22 cellular contexts compared by ENCODE assay signal in the genomic region with DNA sequence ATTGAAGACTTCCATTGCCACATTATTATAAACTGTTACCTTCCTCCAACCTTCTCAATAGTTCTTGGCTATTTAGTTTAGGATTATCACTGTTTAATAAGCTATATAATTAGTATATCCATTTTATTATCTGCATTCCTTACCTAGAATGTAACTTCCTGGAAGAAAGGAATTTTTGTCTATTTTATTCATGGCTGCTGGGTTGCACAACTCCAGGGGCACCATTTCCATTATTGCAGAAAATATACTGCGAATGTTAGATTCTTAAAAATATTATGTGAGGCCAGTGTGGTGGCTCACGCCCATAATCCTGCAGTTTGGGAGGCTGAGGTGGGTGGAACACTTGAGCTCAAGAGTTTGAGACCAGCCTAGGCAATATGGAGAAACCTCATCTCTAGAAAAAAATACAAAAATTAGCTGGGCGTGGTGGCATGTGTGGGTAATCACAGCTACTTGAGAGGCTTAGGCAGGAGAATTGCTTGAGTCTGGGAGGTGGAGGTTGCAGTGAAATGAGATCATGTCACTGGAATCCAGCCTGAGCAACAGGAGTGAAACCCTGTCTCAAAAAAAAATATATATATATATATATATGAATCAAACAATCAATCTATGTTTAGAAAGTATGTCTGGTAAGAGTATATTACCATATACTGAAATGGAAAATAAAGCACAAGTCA. TPM values are rescaled to one million over a fixed set of nuclear protein-coding genes. Genes with fewer than 3 reads are reported as not detected.
DNase-seq lines count a peak whose midpoint lies in the region; ATAC-seq and TF ChIP-seq lines count a peak whose summit lies in the region.
"Had no signal": no experiment of that assay in that cellular context is flagged by ENCODE, and none has a peak within 500 bp of the region (broad histone marks: within the 10 kb centered on the region; RNA-seq: fewer than 3 reads in every experiment).

No MANE protein-coding gene starts in this region.

- H3K36me3 ChIP-seq in ACC112 (ENCODE audit: insufficient read depth, low read length), result no peaks in the 10 kb centered on the region
- H3K36me3 ChIP-seq in Caco-2 (ENCODE audit: control insufficient read depth, insufficient read depth, low read length), result no peaks in the 10 kb centered on the region; the same call in none of the 2 replicates
- H3K36me3 ChIP-seq: tibial nerve had no signal

- TF ChIP-seq CTCF in Caco-2 (IDR thresholded peaks at IDR 0.05; ENCODE audit: insufficient read depth in 1 of 2, low read depth in 1 of 2, low read length in 1 of 2, severe bottlenecking in 1 of 2, unreplicated experiment in 1 of 2), result no peak
- TF ChIP-seq CTCF in RWPE1 (conservative IDR thresholded peaks at IDR 0.05; ENCODE audit: low read depth), result no peak
- TF ChIP-seq CTCF in foreskin keratinocyte (conservative IDR thresholded peaks at IDR 0.05), result no peak

- intact Hi-C loops in Caco-2 (cut with micrococcal nuclease; ENCODE audit: unreplicated experiment), result no loop called here

- H3K4me1 ChIP-seq in ACC112 (ENCODE audit: control insufficient read depth, insufficient read depth, low read length, unreplicated experiment) (peaks cover 29% of the 10 kb centered on the region), Caco-2 (peaks cover 36% of the 10 kb centered on the region), foreskin keratinocyte (peaks cover 43% of the 10 kb centered on the region)

- no peaks in the 10 kb centered on the region for H3K9me3 ChIP-seq in Caco-2
- H3K9me3 ChIP-seq: tibial nerve had no signal

- H3K4me1 Mint-ChIP-seq in Caco-2 (ENCODE audit: low read depth, unreplicated experiment), result peaks cover 22% of the 10 kb centered on the region

- peak overlapping the region; percentile 14 for H3K27ac Mint-ChIP-seq in Caco-2 (ENCODE audit: unreplicated experiment)
- H3K27ac Mint-ChIP-seq: endodermal cell, nephron progenitor cell had no signal

- H3K27me3 Mint-ChIP-seq in Caco-2 (ENCODE audit: insufficient read depth, unreplicated experiment), result no peaks in the 10 kb centered on the region

- H3K9me3 Mint-ChIP-seq in Caco-2 (ENCODE audit: unreplicated experiment), result peaks cover 10% of the 10 kb centered on the region
- H3K9me3 Mint-ChIP-seq: endodermal cell, nephron progenitor cell had no signal

- H3K4me3 ChIP-seq in ACC112 (ENCODE audit: low read depth, low read length) (no peak overlapping the region), Caco-2 (ENCODE audit: low read depth, low read length) (no peak overlapping the region)
- H3K4me3 ChIP-seq: tibial nerve had no signal

- H3K27me3 ChIP-seq in ACC112 (ENCODE audit: insufficient read depth, low read length), result no peaks in the 10 kb centered on the region
- H3K27me3 ChIP-seq in Caco-2 (replicated peaks; ENCODE audit: control insufficient read depth, insufficient read depth, low read length), result no peaks in the 10 kb centered on the region
- no peaks in the 10 kb centered on the region for H3K27me3 ChIP-seq in foreskin keratinocyte
- H3K27me3 ChIP-seq: tibial nerve had no signal

- H3K4me3 Mint-ChIP-seq in Caco-2 (ENCODE audit: unreplicated experiment), result no peak overlapping the region
- H3K4me3 Mint-ChIP-seq: endodermal cell, nephron progenitor cell had no signal

- H2AFZ ChIP-seq in ACC112 (ENCODE audit: low read length, unreplicated experiment), result peak overlapping the region; percentile 57

- peaks cover 5% of the 10 kb centered on the region for H3K36me3 Mint-ChIP-seq in Caco-2 (ENCODE audit: insufficient read depth, unreplicated experiment)

- DNase-seq in Caco-2 (no peak), RWPE1 (ENCODE audit: low spot score) (no peak), foreskin keratinocyte (peak in 1 of 2 donors; percentile 85), NK-92 (lab: John Stamatoyannopoulos, UW; ENCODE audit: unreplicated experiment) (no peak), COR-L47 (lab: John Stamatoyannopoulos, UW) (no peak)
- DNase-seq: activated CD4-positive, CD25-positive, alpha-beta regulatory T cell; activated gamma-delta T cell; anterior cingulate cortex; endodermal cell; GOT3; NCI-H1436; NCI-H2171 treated with DMSO at 0.1 percent for 48 hours; nephron progenitor cell; posterior cingulate gyrus; stimulated activated CD4-positive, alpha-beta T cell treated with anti-CD3 and anti-CD28 coated beads, Interleukin-1b, Interleukin-23, amount 100 ng/mL, for 48 hours; T1000 had no signal

- H3K79me2 ChIP-seq in ACC112 (ENCODE audit: control insufficient read depth, insufficient read depth, low read length, unreplicated experiment), result no peaks in the 10 kb centered on the region

- no TSS peak for BruUV-seq in Caco-2 (replicated peaks; lab: Mats Ljungman, UMichigan)

- H3K27ac ChIP-seq in ACC112 (ENCODE audit: low read depth, low read length), result no peak overlapping the region
- peak overlapping the region; percentile 40; the same call in 1 of the 2 replicates for H3K27ac ChIP-seq in RWPE1
- H3K27ac ChIP-seq in foreskin keratinocyte, result peak overlapping the region; percentile 54
- H3K27ac ChIP-seq: tibial nerve had no signal

- CTCF ChIA-PET in Caco-2 (lab: Charles Lee), result interaction anchor here (1.0 kb wide), 1 partner anchor 20 kb away, joined by 4 read pairs; the partner anchor contains the start of gene CLDN1
- CTCF ChIA-PET in RWPE1 (lab: Yijun Ruan, JAX), result interaction anchor here (0.9 kb wide), 1 partner anchor 82 kb away, joined by 3 read pairs; no protein-coding TSS in a partner anchor

- POLR2A ChIA-PET in Caco-2 (lab: Charles Lee) (no interaction called here), RWPE1 (lab: Yijun Ruan, JAX; ENCODE audit: low non-redundant PET) (no interaction called here)

- ATAC-seq in foreskin keratinocyte, result no peak
- no peak for ATAC-seq in HG03457 (IDR thresholded peaks at IDR 0.05; ENCODE audit: unreplicated experiment)
- ATAC-seq in HG03571 (IDR thresholded peaks at IDR 0.05; ENCODE audit: unreplicated experiment), result no peak
- ATAC-seq: SK-N-SH treated with all-trans-retinoic acid at 6 μM for 48 hours had no signal

RNA-seq across cellular contexts. Expression of gene CLDN1, which starts 19.9 kb away (rescaled TPM):
- total RNA-seq in Caco-2 (2022) (38.9 and 39.3 TPM in 2 replicates), foreskin keratinocyte (1.9 and 5.4 TPM in 2 replicates)
- polyA plus RNA-seq in foreskin keratinocyte, result 0.99 and 3.0 TPM in 2 replicates
- total RNA-seq: G401 had no signal
